Comparison of ENCODE assay signal across 1 cellular context in genomic region chr6:140175486-140175885, GRCh38.
TF ChIP-seq lines count a peak whose summit lies in the region.

No MANE protein-coding gene starts in this region.

TF ChIP-seq in IMR-90, 13 proteins besides CTCF, POLR2A, EP300 and RAD21:
- TF ChIP-seq USF2 (IDR thresholded peaks at IDR 0.05; ENCODE audit: low read depth, low read length), result no peak
- no peak for TF ChIP-seq CHD1 (IDR thresholded peaks at IDR 0.05; ENCODE audit: low read depth, low read length)
- TF ChIP-seq MAZ (IDR thresholded peaks at IDR 0.05; ENCODE audit: borderline replicate concordance, low read depth, low read length), result no peak
- no peak for TF ChIP-seq RCOR1 (IDR thresholded peaks at IDR 0.05; ENCODE audit: insufficient replicate concordance, low read length)
- no peak for TF ChIP-seq CEBPB (IDR thresholded peaks at IDR 0.05; ENCODE audit: low read depth, low read length)
- TF ChIP-seq MXI1 (IDR thresholded peaks at IDR 0.05; ENCODE audit: borderline replicate concordance, low read depth, low read length), result no peak
- no peak for TF ChIP-seq BHLHE40 (IDR thresholded peaks at IDR 0.05; ENCODE audit: low read depth, low read length)
- no peak for TF ChIP-seq NFE2L2 (IDR thresholded peaks at IDR 0.05; ENCODE audit: low read depth, low read length)
- TF ChIP-seq RFX5 (IDR thresholded peaks at IDR 0.05; ENCODE audit: low read depth, low read length), result no peak
- no peak for TF ChIP-seq ELK1 (IDR thresholded peaks at IDR 0.05; ENCODE audit: borderline replicate concordance, low read depth, low read length)
- TF ChIP-seq FOS (IDR thresholded peaks at IDR 0.05; ENCODE audit: low read depth, low read length), result no peak
- TF ChIP-seq SMC3 (IDR thresholded peaks at IDR 0.05; ENCODE audit: low read depth, low read length), result no peak
- no peak for TF ChIP-seq MAFK (IDR thresholded peaks at IDR 0.05; ENCODE audit: low read depth, low read length)
